ENCODE assay signal across 8 cellular contexts in genomic region chr7:36303202-36304098, GRCh38.
DNase-seq lines count a peak whose midpoint lies in the region; ATAC-seq, FAIRE-seq and TF ChIP-seq lines count a peak whose summit lies in the region.

No MANE protein-coding gene starts in this region.

- H2BK120ac ChIP-seq in H1 (replicated peaks; ENCODE audit: low read depth, low read length), result no peak overlapping the region

- WGBS in H1 (ENCODE audit: extremely low coverage in 1 of 2, insufficient coverage in 1 of 2, insufficient read length in 1 of 2, insufficient replicate concordance in 2 of 2, low coverage in 1 of 2, low lambda C conversion rate in 2 of 2, missing lambda C conversion rate in 1 of 2), 2 experiments, result 86% methylated on average over 8 of the region's 8 CpGs; no CpG with 5 or more reads in 1 of the 2 experiments

- H3K27me3 ChIP-seq in H1 (replicated peaks in 1 of 4; ENCODE audit: control insufficient read depth in 3 of 4, extremely low read depth in 1 of 4, insufficient read depth in 3 of 4, low read length in 3 of 4), result no peaks in the 10 kb centered on the region

- no peaks in the 10 kb centered on the region for H3K23me2 ChIP-seq in H1 (ENCODE audit: low read depth, low read length)

- H4K20me1 ChIP-seq in H1 (replicated peaks in 1 of 2; ENCODE audit: control insufficient read depth in 1 of 2, insufficient read depth in 2 of 2, low read length in 2 of 2), result peaks cover 0 to 2% of the 10 kb centered on the region in 2 experiments

- no peak overlapping the region for H3K9ac ChIP-seq in H1 (replicated peaks in 1 of 4; ENCODE audit: extremely low read depth in 1 of 4, low read depth in 3 of 4, low read length in 3 of 4)

- no peak overlapping the region for H3K56ac ChIP-seq in H1 (replicated peaks; ENCODE audit: insufficient read length, low read depth, low read length)

- TF ChIP-seq EP300 in H1 (IDR thresholded peaks at IDR 0.05; ENCODE audit: borderline replicate concordance in 1 of 2, low read depth in 2 of 2, low read length in 2 of 2), result no peak

- CTCF ChIA-PET in H1 (lab: Charles Lee; ENCODE audit: partially characterized antibody), result interaction anchor here (0.7 to 4.5 kb wide), 9 partner anchors 9 to 327 kb away, joined by 3 to 30 read pairs (median 5); no protein-coding TSS in a partner anchor

- no peak overlapping the region for H3K23ac ChIP-seq in H1 (ENCODE audit: insufficient read length)

- ATAC-seq in GM18907 (IDR thresholded peaks at IDR 0.05; ENCODE audit: unreplicated experiment), result peak; percentile 53

- peaks cover 0 to 6% (median 0%) of the 10 kb centered on the region in 4 experiments; a peak in 2 of 7 replicates for H3K4me1 ChIP-seq in H1 (replicated peaks in 1 of 4; ENCODE audit: control insufficient read depth in 3 of 4, insufficient read depth in 4 of 4, low read length in 3 of 4)

- no peaks in the 10 kb centered on the region for H3K79me2 ChIP-seq in H1 (ENCODE audit: control insufficient read depth in 1 of 2, insufficient read depth in 2 of 2, low read length in 2 of 2)

- no peak overlapping the region for H2BK20ac ChIP-seq in H1 (ENCODE audit: low read length)

- H2BK12ac ChIP-seq in H1 (ENCODE audit: low read depth, low read length), result 0 out of 2 replicates have a peak overlapping the region, but pooled peaks have one; percentile 27

- peak overlapping the region; percentile 59; the same call in 1 of the 2 replicates for H2AK5ac ChIP-seq in H1 (ENCODE audit: low read depth, low read length)

- no peak overlapping the region for H3K14ac ChIP-seq in H1 (ENCODE audit: insufficient read length)

- TF ChIP-seq POLR2A in H1 (IDR thresholded peaks at IDR 0.05; ENCODE audit: control extremely low read depth in 1 of 2, low read depth in 2 of 2, low read length in 2 of 2), result no peak

- no peak overlapping the region for H3K4me2 ChIP-seq in H1 (ENCODE audit: insufficient read depth in 1 of 2, low read depth in 2 of 2, low read length in 2 of 2)

- H2AFZ ChIP-seq in H1 (ENCODE audit: low read length), result no peak overlapping the region

- no peak overlapping the region for H3K18ac ChIP-seq in H1 (ENCODE audit: extremely low read depth, low read length)

- no peak for TF ChIP-seq CTCF in H1 (IDR thresholded peaks at IDR 0.05; ENCODE audit: control extremely low read depth in 1 of 3, insufficient read depth in 1 of 3, low read depth in 1 of 3, low read length in 3 of 3)

- POLR2A ChIA-PET in H1 (lab: Charles Lee; ENCODE audit: partially characterized antibody), result interaction anchor here (1.5 kb wide), 1 partner anchor 45 kb away, joined by 4 read pairs; no protein-coding TSS in a partner anchor

- no peak overlapping the region; the same call in 1 of the 2 replicates for H4K8ac ChIP-seq in H1 (ENCODE audit: extremely low read depth, insufficient read depth, low read length)

- H2BK5ac ChIP-seq in H1 (ENCODE audit: low read depth, low read length), result no peak overlapping the region

- H3K4me3 ChIP-seq in H1 (ENCODE audit: extremely low read depth in 1 of 4, insufficient read depth in 2 of 4, low read depth in 3 of 4, low read length in 4 of 4), result no peak overlapping the region

- no peaks in the 10 kb centered on the region for H3K9me3 ChIP-seq in H1 (ENCODE audit: insufficient read depth in 2 of 2, low read depth in 1 of 2, low read length in 1 of 2)

- H3K36me3 ChIP-seq in H1 (ENCODE audit: control insufficient read depth in 2 of 4, insufficient read depth in 4 of 4, low read length in 3 of 4), result no peaks in the 10 kb centered on the region

- TF ChIP-seq RAD21 in H1 (IDR thresholded peaks at IDR 0.05 in 1 of 2, conservative IDR thresholded peaks at IDR 0.05 in 1 of 2; ENCODE audit: low read depth in 2 of 2, low read length in 2 of 2), result no peak

- H3K4ac ChIP-seq in H1 (replicated peaks; ENCODE audit: insufficient read length, low read depth, low read length), result no peak overlapping the region

- H3K79me1 ChIP-seq in H1 (ENCODE audit: low read depth, low read length), result no peaks in the 10 kb centered on the region

- DNase-seq in NCI-H345 treated with DMSO at 0.1 percent for 48 hours (lab: John Stamatoyannopoulos, UW; ENCODE audit: unreplicated experiment) (peak; percentile 94), H1 (ENCODE audit: low read depth in 1 of 2, low spot score in 2 of 2) (no peak), middle frontal gyrus (ENCODE audit: extremely low spot score, low spot score) (peak; percentile 70), T-helper 1 cell (no peak), SK-N-DZ (ENCODE audit: low spot score) (no peak), SIG-M5 (lab: John Stamatoyannopoulos, UW) (no peak)
- DNase-seq in activated CD4-positive, CD25-positive, alpha-beta regulatory T cell (lab: John Stamatoyannopoulos, UW), result no peak

- no peak overlapping the region for H3K27ac ChIP-seq in H1 (ENCODE audit: low read depth, low read length)

- no peak for FAIRE-seq in H1 (lab: Jason Lieb, UNC)

- H4K91ac ChIP-seq in H1 (replicated peaks; ENCODE audit: insufficient read length, low read length), result no peak overlapping the region

- H2BK15ac ChIP-seq in H1 (ENCODE audit: low read length), result no peak overlapping the region

- no peak overlapping the region for H4K5ac ChIP-seq in H1 (ENCODE audit: insufficient read length, low read depth, low read length)

TF ChIP-seq in H1, 55 proteins besides CTCF, POLR2A, EP300 and RAD21:
- TF ChIP-seq BACH1 (IDR thresholded peaks at IDR 0.05; ENCODE audit: low read length) (no peak), TEAD4 (IDR thresholded peaks at IDR 0.05; ENCODE audit: low read depth, low read length) (0 out of 2 replicates have a peak, but pooled peaks have one; percentile 19)

Comparison
In these comparisons a context has a peak if more than half of its experiments do, and no peak if none do; other contexts are left out.
1. DNase-seq: peak in NCI-H345 treated with DMSO at 0.1 percent for 48 hours (single experiment) and middle frontal gyrus (single experiment); none in H1 (0 of 2), T-helper 1 cell (0 of 5), SK-N-DZ (single experiment), activated CD4-positive, CD25-positive, alpha-beta regulatory T cell (0 of 4) and SIG-M5 (single experiment).